Comparison of ENCODE assay signal across 8 cellular contexts in genomic region chr4:77095101-77095826, GRCh38. TPM values are rescaled to one million over a fixed set of nuclear protein-coding genes. Genes with fewer than 3 reads are reported as not detected.
DNase-seq lines count a peak whose midpoint lies in the region; TF ChIP-seq lines count a peak whose summit lies in the region.

No MANE protein-coding gene starts in this region.

- no peaks in the 10 kb centered on the region for H3K27me3 ChIP-seq in H7 (ENCODE audit: control insufficient read depth, insufficient read depth, low read length)

- POLR2A ChIA-PET in GM10248 (lab: Yijun Ruan, JAX), result no interaction called here

- no peaks in the 10 kb centered on the region for H3K36me3 ChIP-seq in H7 (replicated peaks; ENCODE audit: control insufficient read depth, insufficient read depth, low read length)

- peak; percentile 80 for TF ChIP-seq CTCF in GM10248 (IDR thresholded peaks at IDR 0.05; ENCODE audit: control extremely low read depth, extremely low read depth, low read depth, missing control alignments)

- intact Hi-C loops in cardiac septum (cut with DNase I), result loop anchor here (5.0 kb wide), 2 partner anchors 62 to 107 kb away; partner anchors contain the start of gene CCNG2

- no peak overlapping the region for H3K4me3 ChIP-seq in H7 (ENCODE audit: insufficient read depth, low read depth, low read length)

- CTCF ChIA-PET in GM10248 (lab: Yijun Ruan, JAX), result interaction anchor here (0.6 to 10.2 kb wide), 50 partner anchors 9 to 266 kb away, joined by 3 to 275 read pairs (median 6); partner anchors contain the start of genes CCNG2 and CCNI

- DNase-seq in GM10248 (ENCODE audit: extremely low spot score) (peak; percentile 69), H7 (peak; percentile 63), LoVo (ENCODE audit: low spot score) (peak; percentile 77), SK-N-DZ (ENCODE audit: low spot score) (peak; percentile 65), cardiac septum (ENCODE audit: low spot score) (peak; percentile 87), pulmonary artery endothelial cell (ENCODE audit: low read depth, low spot score) (peak; percentile 40), NCI-H128 (lab: John Stamatoyannopoulos, UW; ENCODE audit: unreplicated experiment) (no peak)
- DNase-seq in activated naive CD4-positive, alpha-beta T cell treated with anti-CD3 and anti-CD28 coated beads, Interleukin-2, amount 50 U/mL, for 16 hours, result peak; percentile 70

RNA-seq across cellular contexts. Expression of gene CCNI, which starts 19.5 kb away (rescaled TPM):
- 149 and 177 TPM in 2 replicates for total RNA-seq in H7 (2014; rRNA removed; shearing (Covaris generic))
- 141 and 145 TPM in 2 replicates for polyA plus RNA-seq in SK-N-DZ (2014; cell fraction: cytosol; rRNA removed)
- 45.9 and 53.7 TPM in 2 replicates for polyA plus RNA-seq in SK-N-DZ (2014; cell fraction: nucleus; rRNA removed)
- total RNA-seq in cardiac septum (338 TPM), pulmonary artery endothelial cell (89.0 and 108 TPM in 2 replicates)
